ENCODE assay signal across 1 cellular context in the genomic region with DNA sequence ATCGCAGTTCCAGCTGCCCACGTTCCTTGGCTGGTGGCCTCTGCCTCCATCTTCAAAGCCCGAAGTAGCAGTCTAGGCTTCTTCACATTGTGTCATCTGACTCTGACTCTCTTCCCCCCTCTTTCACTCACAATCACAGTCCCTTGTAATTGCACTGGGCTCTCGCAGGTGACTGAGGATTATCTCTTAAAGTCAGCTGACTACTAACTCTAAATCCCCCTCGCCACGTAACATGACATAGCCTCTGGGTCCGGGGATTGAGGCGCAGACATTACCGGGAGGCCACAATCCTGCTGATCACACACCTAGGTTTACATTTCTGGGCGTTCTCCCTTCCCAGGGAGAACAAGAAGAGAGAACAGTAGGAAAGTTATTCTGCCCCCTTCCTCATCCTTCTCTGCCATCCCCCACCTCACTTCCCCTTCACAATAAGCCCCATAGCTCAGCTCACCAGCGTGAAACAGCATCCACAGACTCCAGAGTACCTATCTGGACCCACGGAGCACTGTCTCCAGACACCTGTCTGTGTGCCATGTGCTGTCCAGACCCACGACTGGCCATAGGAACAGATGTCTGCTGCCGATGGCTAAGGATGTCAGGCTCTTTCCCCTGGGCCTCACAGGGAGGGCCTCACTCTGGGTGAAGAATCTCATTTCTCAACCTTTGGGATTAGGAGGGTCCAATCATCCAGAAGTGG.
TF ChIP-seq lines count a peak whose summit lies in the region.

No MANE protein-coding gene starts in this region.

TF ChIP-seq in IMR-90, 13 proteins besides CTCF, POLR2A, EP300 and RAD21:
- TF ChIP-seq RCOR1 (IDR thresholded peaks at IDR 0.05; ENCODE audit: insufficient replicate concordance, low read length) (no peak), CHD1 (IDR thresholded peaks at IDR 0.05; ENCODE audit: low read depth, low read length) (no peak), MXI1 (IDR thresholded peaks at IDR 0.05; ENCODE audit: borderline replicate concordance, low read depth, low read length) (no peak), BHLHE40 (IDR thresholded peaks at IDR 0.05; ENCODE audit: low read depth, low read length) (no peak), FOS (IDR thresholded peaks at IDR 0.05; ENCODE audit: low read depth, low read length) (no peak), MAFK (IDR thresholded peaks at IDR 0.05; ENCODE audit: low read depth, low read length) (no peak), MAZ (IDR thresholded peaks at IDR 0.05; ENCODE audit: borderline replicate concordance, low read depth, low read length) (no peak), CEBPB (IDR thresholded peaks at IDR 0.05; ENCODE audit: low read depth, low read length) (no peak), SMC3 (IDR thresholded peaks at IDR 0.05; ENCODE audit: low read depth, low read length) (no peak), RFX5 (IDR thresholded peaks at IDR 0.05; ENCODE audit: low read depth, low read length) (no peak)
- TF ChIP-seq, protein P1, sequence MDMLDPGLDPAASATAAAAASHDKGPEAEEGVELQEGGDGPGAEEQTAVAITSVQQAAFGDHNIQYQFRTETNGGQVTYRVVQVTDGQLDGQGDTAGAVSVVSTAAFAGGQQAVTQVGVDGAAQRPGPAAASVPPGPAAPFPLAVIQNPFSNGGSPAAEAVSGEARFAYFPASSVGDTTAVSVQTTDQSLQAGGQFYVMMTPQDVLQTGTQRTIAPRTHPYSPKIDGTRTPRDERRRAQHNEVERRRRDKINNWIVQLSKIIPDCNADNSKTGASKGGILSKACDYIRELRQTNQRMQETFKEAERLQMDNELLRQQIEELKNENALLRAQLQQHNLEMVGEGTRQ (IDR thresholded peaks at IDR 0.05; ENCODE audit: low read depth, low read length): no peak
- TF ChIP-seq, protein P2, sequence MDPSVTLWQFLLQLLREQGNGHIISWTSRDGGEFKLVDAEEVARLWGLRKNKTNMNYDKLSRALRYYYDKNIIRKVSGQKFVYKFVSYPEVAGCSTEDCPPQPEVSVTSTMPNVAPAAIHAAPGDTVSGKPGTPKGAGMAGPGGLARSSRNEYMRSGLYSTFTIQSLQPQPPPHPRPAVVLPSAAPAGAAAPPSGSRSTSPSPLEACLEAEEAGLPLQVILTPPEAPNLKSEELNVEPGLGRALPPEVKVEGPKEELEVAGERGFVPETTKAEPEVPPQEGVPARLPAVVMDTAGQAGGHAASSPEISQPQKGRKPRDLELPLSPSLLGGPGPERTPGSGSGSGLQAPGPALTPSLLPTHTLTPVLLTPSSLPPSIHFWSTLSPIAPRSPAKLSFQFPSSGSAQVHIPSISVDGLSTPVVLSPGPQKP (IDR thresholded peaks at IDR 0.05; ENCODE audit: borderline replicate concordance, low read depth, low read length): no peak
